ENCODE assay signal across 17 cellular contexts in the genomic region with DNA sequence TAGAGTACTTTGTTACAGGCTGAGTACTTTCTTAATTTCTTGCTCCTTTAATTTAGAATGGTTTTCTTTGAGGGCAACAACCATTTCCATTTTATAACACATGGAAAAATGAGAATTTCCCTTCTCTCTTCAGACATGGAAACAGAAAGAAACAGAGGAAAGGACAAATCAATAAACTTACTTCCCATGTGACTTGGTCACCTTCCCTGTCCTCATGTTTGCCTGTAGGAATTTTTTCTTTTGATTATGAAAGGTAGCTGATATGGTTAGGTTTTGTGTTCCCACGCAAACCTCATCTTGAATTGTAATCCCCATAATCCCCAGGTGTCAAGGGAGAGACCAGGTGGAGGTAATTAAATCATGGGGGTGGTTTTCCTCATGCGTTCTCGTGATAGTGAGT.
A peak's percentile ranks its signal among the peaks of the same experiment; 100 is the strongest.
DNase-seq lines count a peak whose midpoint lies in the region; ATAC-seq and TF ChIP-seq lines count a peak whose summit lies in the region.
"Had no signal": no experiment of that assay in that cellular context is flagged by ENCODE, and none has a peak within 500 bp of the region (broad histone marks: within the 10 kb centered on the region; RNA-seq: fewer than 3 reads in every experiment).

No MANE protein-coding gene starts in this region.

- H3K4me1 ChIP-seq in right lobe of liver: peaks cover 0 to 17% (median 2%) of the 10 kb centered on the region in 4 donors
- peaks cover 28% of the 10 kb centered on the region for H3K4me1 ChIP-seq in smooth muscle cell (ENCODE audit: low read depth)

- no peaks in the 10 kb centered on the region for H3K36me3 Mint-ChIP-seq in MCF 10A (ENCODE audit: insufficient read depth, unreplicated experiment)
- H3K36me3 Mint-ChIP-seq: activated naive CD4-positive, alpha-beta T cell treated with anti-CD3 and anti-CD28 coated beads, Interleukin-2, amount 50 U/mL, for 24 hours; stimulated activated memory B cell treated with anti-CD40 and anti-IgM and Interleukin-4, amounts not matched to agents 10 μg/mL and 1 μg/mL and 100 μg/mL, for 72 hours had no signal

- no peak for DNase-seq in HFF-Myc (ENCODE audit: extremely low read depth, low read depth)
- DNase-seq in MCF 10A (ENCODE audit: unreplicated experiment): no peak
- no peak for DNase-seq in right lobe of liver
- DNase-seq in smooth muscle cell (lab: John Stamatoyannopoulos, UW; ENCODE audit: unreplicated experiment): no peak
- DNase-seq in left ventricle myocardium superior: no peak
- no peak for DNase-seq in SW 1271 (lab: John Stamatoyannopoulos, UW)
- DNase-seq: activated CD8-positive, alpha-beta memory T cell treated with anti-CD3 and anti-CD28 coated beads, Interleukin-2, amount 50 U/mL, for 4 hours; CD4-positive, alpha-beta T cell; cerebellar nuclear complex; erythroblast; NCI-H2029; stimulated activated CD4-positive, alpha-beta T cell treated with anti-CD3 and anti-CD28 coated beads, Interleukin-4, amount 100 ng/mL, for 24 hours had no signal

- H3K27me3 Mint-ChIP-seq in MCF 10A (ENCODE audit: insufficient read depth, unreplicated experiment): no peaks in the 10 kb centered on the region
- H3K27me3 Mint-ChIP-seq: activated naive CD4-positive, alpha-beta T cell treated with anti-CD3 and anti-CD28 coated beads, Interleukin-2, amount 50 U/mL, for 24 hours; stimulated activated memory B cell treated with anti-CD40 and anti-IgM and Interleukin-4, amounts not matched to agents 10 μg/mL and 1 μg/mL and 100 μg/mL, for 72 hours had no signal

- POLR2A ChIA-PET in MCF 10A (lab: Yijun Ruan, JAX): interaction anchor here (0.7 to 7.8 kb wide), 8 partner anchors 10 to 458 kb away, joined by 3 to 73 read pairs (median 17); a partner anchor contains a TSS

- CTCF ChIA-PET in MCF 10A (lab: Yijun Ruan, JAX): interaction anchor here (0.8 to 4.9 kb wide), 4 partner anchors 127 to 453 kb away, joined by 3 to 103 read pairs (median 3); no protein-coding TSS in a partner anchor

- TF ChIP-seq CTCF in HFF-Myc (IDR thresholded peaks at IDR 0.05; ENCODE audit: low read depth, low read length, missing control alignments) (no peak), MCF 10A (IDR thresholded peaks at IDR 0.05; ENCODE audit: unreplicated experiment) (no peak), right lobe of liver (IDR thresholded peaks at IDR 0.05) (no peak), smooth muscle cell (IDR thresholded peaks at IDR 0.05; ENCODE audit: borderline replicate concordance, insufficient read depth, poor library complexity, severe bottlenecking) (no peak)

- peak overlapping the region; percentile 99 for H3K27ac Mint-ChIP-seq in MCF 10A (ENCODE audit: low read depth, unreplicated experiment)
- H3K27ac Mint-ChIP-seq: activated naive CD4-positive, alpha-beta T cell treated with anti-CD3 and anti-CD28 coated beads, Interleukin-2, amount 50 U/mL, for 24 hours; CD4-positive, alpha-beta T cell; stimulated activated memory B cell treated with anti-CD40 and anti-IgM and Interleukin-4, amounts not matched to agents 10 μg/mL and 1 μg/mL and 100 μg/mL, for 72 hours had no signal

- no peak overlapping the region for H2AFZ ChIP-seq in smooth muscle cell (ENCODE audit: low read depth)

- peaks cover 22% of the 10 kb centered on the region for H3F3A ChIP-seq in smooth muscle cell (ENCODE audit: low read depth)

- H3K36me3 ChIP-seq in right lobe of liver: no peaks in the 10 kb centered on the region
- H3K36me3 ChIP-seq in smooth muscle cell (ENCODE audit: low read depth): no peaks in the 10 kb centered on the region

- intact Hi-C loops in MCF 10A (cut with micrococcal nuclease) (loop anchor here (5.0 kb wide), 1 partner anchor 168 kb away; a partner anchor contains a TSS), right lobe of liver (cut with DNase I) (no loop called here), left ventricle myocardium superior (cut with micrococcal nuclease) (no loop called here)

- peak overlapping the region; percentile 76 to 93 (median 79) for H3K27ac ChIP-seq in right lobe of liver
- H3K27ac ChIP-seq in smooth muscle cell (ENCODE audit: low read depth): peak overlapping the region; percentile 99

- no peaks in the 10 kb centered on the region for H3K9me3 ChIP-seq in right lobe of liver
- H3K9me3 ChIP-seq in smooth muscle cell (replicated peaks; ENCODE audit: low read depth): no peaks in the 10 kb centered on the region

- ATAC-seq in right lobe of liver (peak; percentile 37 to 65 (median 43)), left ventricle myocardium superior (no peak), GM19467 (IDR thresholded peaks at IDR 0.05; ENCODE audit: unreplicated experiment) (no peak), GM19397 (IDR thresholded peaks at IDR 0.05; ENCODE audit: unreplicated experiment) (no peak)
- ATAC-seq: activated CD4-positive, CD25-positive, alpha-beta regulatory T cell treated with anti-CD3 and anti-CD28 coated beads, Interleukin-2, amount 50 U/mL, for 24 hours; stimulated activated memory B cell treated with anti-CD40 and anti-IgM and Interleukin-4, amounts not matched to agents 10 μg/mL and 1 μg/mL and 100 μg/mL, for 72 hours had no signal

- H3K9ac ChIP-seq in smooth muscle cell (ENCODE audit: low read depth): peak overlapping the region; percentile 91

- H3K79me2 ChIP-seq in smooth muscle cell (ENCODE audit: low read depth): peaks cover 8% of the 10 kb centered on the region

- BruUV-seq in MCF 10A (replicated peaks; lab: Mats Ljungman, UMichigan): no TSS peak

- peak overlapping the region; percentile 75 for H3K4me3 Mint-ChIP-seq in MCF 10A (ENCODE audit: unreplicated experiment)
- H3K4me3 Mint-ChIP-seq: activated naive CD4-positive, alpha-beta T cell treated with anti-CD3 and anti-CD28 coated beads, Interleukin-2, amount 50 U/mL, for 24 hours; CD4-positive, alpha-beta T cell; stimulated activated memory B cell treated with anti-CD40 and anti-IgM and Interleukin-4, amounts not matched to agents 10 μg/mL and 1 μg/mL and 100 μg/mL, for 72 hours had no signal

- WGBS in right lobe of liver (ENCODE audit: insufficient coverage, low coverage, low lambda C conversion rate, missing lambda C conversion rate): 53% methylated on average over 3 of the region's 3 CpGs
- WGBS in smooth muscle cell (ENCODE audit: low lambda C conversion rate): 28% methylated on average over 3 of the region's 3 CpGs

- no peak for TF ChIP-seq POLR2A in right lobe of liver (IDR thresholded peaks at IDR 0.05)

- no peaks in the 10 kb centered on the region for H3K9me3 Mint-ChIP-seq in MCF 10A (ENCODE audit: unreplicated experiment)
- H3K9me3 Mint-ChIP-seq: activated naive CD4-positive, alpha-beta T cell treated with anti-CD3 and anti-CD28 coated beads, Interleukin-2, amount 50 U/mL, for 24 hours; CD4-positive, alpha-beta T cell; stimulated activated memory B cell treated with anti-CD40 and anti-IgM and Interleukin-4, amounts not matched to agents 10 μg/mL and 1 μg/mL and 100 μg/mL, for 72 hours had no signal

- H3K27me3 ChIP-seq in right lobe of liver: no peaks in the 10 kb centered on the region
- no peaks in the 10 kb centered on the region for H3K27me3 ChIP-seq in smooth muscle cell (ENCODE audit: low read depth)

- H3K4me3 ChIP-seq in HFF-Myc (replicated peaks; ENCODE audit: low read depth, low read length): peak overlapping the region; percentile 29
- H3K4me3 ChIP-seq in right lobe of liver: peak overlapping the region in 2 of 3 donors; percentile 17 to 32
- peak overlapping the region; percentile 39 for H3K4me3 ChIP-seq in smooth muscle cell

- H4K20me1 ChIP-seq in smooth muscle cell (ENCODE audit: low read depth): no peaks in the 10 kb centered on the region

- peak overlapping the region; percentile 83 for H3K4me2 ChIP-seq in smooth muscle cell

- H3K4me1 Mint-ChIP-seq in MCF 10A (ENCODE audit: insufficient read depth, unreplicated experiment): peaks cover 37% of the 10 kb centered on the region
- H3K4me1 Mint-ChIP-seq: activated naive CD4-positive, alpha-beta T cell treated with anti-CD3 and anti-CD28 coated beads, Interleukin-2, amount 50 U/mL, for 24 hours; stimulated activated memory B cell treated with anti-CD40 and anti-IgM and Interleukin-4, amounts not matched to agents 10 μg/mL and 1 μg/mL and 100 μg/mL, for 72 hours had no signal

Comparison
In these comparisons a context has a peak if more than half of its experiments do, and no peak if none do; other contexts are left out.
1. ATAC-seq: peak in right lobe of liver (4 of 4); none in left ventricle myocardium superior (single experiment), GM19467 (single experiment) and GM19397 (single experiment).
2. Peak in every context shown above with its lines, with median percentiles within 50 percentile points of each other: H3K4me3 ChIP-seq.